In genomic region chr21:42512346-42513034, GRCh38 we compare ENCODE assay signal across 11 cellular contexts. TPM values are rescaled to one million over a fixed set of nuclear protein-coding genes. Genes with fewer than 3 reads are reported as not detected.
DNase-seq lines count a peak whose midpoint lies in the region; ATAC-seq and TF ChIP-seq lines count a peak whose summit lies in the region.
"Had no signal": no experiment of that assay in that cellular context is flagged by ENCODE, and none has a peak within 500 bp of the region (broad histone marks: within the 10 kb centered on the region; RNA-seq: fewer than 3 reads in every experiment).

No MANE protein-coding gene starts in this region.

- POLR2A ChIA-PET in HCT116 (lab: Charles Lee): no interaction called here
- POLR2A ChIA-PET in activated naive CD8-positive, alpha-beta T cell treated with anti-CD3 and anti-CD28 coated beads, Interleukin-2, amount 10 ng/mL, durations not matched to agents 7 days and 5 days (lab: Charles Lee): interaction anchor here (0.9 to 1.8 kb wide), 2 partner anchors 45 to 617 kb away, joined by 3 to 5 read pairs; no protein-coding TSS in a partner anchor

- no peaks in the 10 kb centered on the region for H3F3A ChIP-seq in GM23248 (ENCODE audit: insufficient read depth)

- no peaks in the 10 kb centered on the region for H4K20me1 ChIP-seq in HCT116 (ENCODE audit: insufficient read depth)
- no peaks in the 10 kb centered on the region for H4K20me1 ChIP-seq in GM23248 (ENCODE audit: insufficient read depth)

- TF ChIP-seq RAD21 in HCT116 (IDR thresholded peaks at IDR 0.05; ENCODE audit: low read depth): no peak

- no peaks in the 10 kb centered on the region for H3K79me2 ChIP-seq in HCT116 (ENCODE audit: insufficient read depth, low read length)
- no peaks in the 10 kb centered on the region for H3K79me2 ChIP-seq in GM23248 (ENCODE audit: insufficient read depth)

- H3K27me3 ChIP-seq in HCT116 (ENCODE audit: insufficient read depth, low read length) (no peaks in the 10 kb centered on the region), GM23248 (replicated peaks; ENCODE audit: insufficient read depth) (peaks cover 38% of the 10 kb centered on the region)
- H3K27me3 ChIP-seq: spleen had no signal

- H3K36me3 Mint-ChIP-seq in CD14-positive monocyte (peaks cover 8 to 10% of the 10 kb centered on the region in 2 donors), nephron (ENCODE audit: low read depth) (no peaks in the 10 kb centered on the region)
- peaks cover 10% of the 10 kb centered on the region for H3K36me3 Mint-ChIP-seq in activated naive CD8-positive, alpha-beta T cell treated with anti-CD3 and anti-CD28 coated beads, Interleukin-2, amount 10 ng/mL, durations not matched to agents 7 days and 5 days

- intact Hi-C loops in CD14-positive monocyte (cut with micrococcal nuclease): no loop called here
- intact Hi-C loops in HCT116 (cut with micrococcal nuclease): no loop called here

- H2AFZ ChIP-seq in HCT116 (ENCODE audit: low read depth, low read length, poor library complexity, severe bottlenecking): no peak overlapping the region
- no peak overlapping the region for H2AFZ ChIP-seq in GM23248

- in situ Hi-C loops in GM23248 (cut with MboI): no loop called here

- H3K9me3 Mint-ChIP-seq in CD14-positive monocyte: no peaks in the 10 kb centered on the region
- no peaks in the 10 kb centered on the region for H3K9me3 Mint-ChIP-seq in activated naive CD8-positive, alpha-beta T cell treated with anti-CD3 and anti-CD28 coated beads, Interleukin-2, amount 10 ng/mL, durations not matched to agents 7 days and 5 days
- H3K9me3 Mint-ChIP-seq in nephron: no peaks in the 10 kb centered on the region
- H3K9me3 Mint-ChIP-seq: HFFc6 had no signal

- CTCF ChIA-PET in HCT116 (lab: Charles Lee): interaction anchor here (1.7 kb wide), 1 partner anchor 367 kb away, joined by 3 read pairs; no protein-coding TSS in a partner anchor

- ATAC-seq in HCT116: no peak
- no peak for ATAC-seq in activated naive CD8-positive, alpha-beta T cell treated with anti-CD3 and anti-CD28 coated beads, Interleukin-2, amount 10 ng/mL, durations not matched to agents 7 days and 5 days (ENCODE audit: low read depth)
- no peak for ATAC-seq in HG03342 (IDR thresholded peaks at IDR 0.05; ENCODE audit: unreplicated experiment)
- no peak for ATAC-seq in GM19351 (IDR thresholded peaks at IDR 0.05; ENCODE audit: unreplicated experiment)
- no peak for ATAC-seq in HG02840 (IDR thresholded peaks at IDR 0.05; ENCODE audit: low FRiP score, unreplicated experiment)

- H3K4me3 ChIP-seq in HCT116 (replicated peaks in 1 of 2; ENCODE audit: low read depth in 1 of 2, low read length in 2 of 2): no peak overlapping the region
- no peak overlapping the region for H3K4me3 ChIP-seq in GM23248

- no peaks in the 10 kb centered on the region for H3K27me3 Mint-ChIP-seq in CD14-positive monocyte (ENCODE audit: low read depth in 3 of 3)
- peaks cover 2% of the 10 kb centered on the region for H3K27me3 Mint-ChIP-seq in activated naive CD8-positive, alpha-beta T cell treated with anti-CD3 and anti-CD28 coated beads, Interleukin-2, amount 10 ng/mL, durations not matched to agents 7 days and 5 days
- peaks cover 39% of the 10 kb centered on the region for H3K27me3 Mint-ChIP-seq in nephron (ENCODE audit: low read depth)

- RAD21 ChIA-PET in HCT116 (lab: Charles Lee; ENCODE audit: low non-redundant PET in 1 of 2, low total read pairs in 2 of 2, uncharacterized antibody in 2 of 2, unreplicated experiment in 2 of 2): no interaction called here

- DNase-seq in CD14-positive monocyte (ENCODE audit: low spot score) (no peak), HCT116 (ENCODE audit: low read depth, low spot score) (no peak), GM23248 (no peak)
- no peak for DNase-seq in activated naive CD8-positive, alpha-beta T cell treated with anti-CD3 and anti-CD28 coated beads, Interleukin-2, amount 10 ng/mL, durations not matched to agents 7 days and 5 days
- DNase-seq: HFFc6 had no signal

- BruUV-seq in HCT116 (replicated peaks; lab: Mats Ljungman, UMichigan): no TSS peak

- H3K4me2 ChIP-seq in HCT116 (ENCODE audit: low read length) (peak overlapping the region; percentile 70), GM23248 (ENCODE audit: unreplicated experiment) (no peak overlapping the region)

- H3K4me1 Mint-ChIP-seq in CD14-positive monocyte (peaks cover 28% of the 10 kb centered on the region), nephron (peaks cover 10% of the 10 kb centered on the region)
- H3K4me1 Mint-ChIP-seq in activated naive CD8-positive, alpha-beta T cell treated with anti-CD3 and anti-CD28 coated beads, Interleukin-2, amount 10 ng/mL, durations not matched to agents 7 days and 5 days: peaks cover 28% of the 10 kb centered on the region

- H3K9ac ChIP-seq in HCT116 (ENCODE audit: low read length) (no peak overlapping the region), GM23248 (no peak overlapping the region)

- H3K27ac ChIP-seq in HCT116 (ENCODE audit: low read depth, low read length): no peak overlapping the region
- H3K27ac ChIP-seq in GM23248: no peak overlapping the region
- H3K27ac ChIP-seq: epithelial cell of prostate had no signal

- TF ChIP-seq CTCF in CD14-positive monocyte (IDR thresholded peaks at IDR 0.05): no peak
- no peak for TF ChIP-seq CTCF in HCT116 (IDR thresholded peaks at IDR 0.05 in 2 of 3, conservative IDR thresholded peaks at IDR 0.05 in 1 of 3; ENCODE audit: borderline replicate concordance in 1 of 3, insufficient read depth in 1 of 3, low read depth in 2 of 3, low read length in 2 of 3)
- TF ChIP-seq CTCF in nephron (IDR thresholded peaks at IDR 0.05; ENCODE audit: unreplicated experiment in 3 of 3): no peak

- WGBS in GM23248 (ENCODE audit: low coverage in 1 of 2, low lambda C conversion rate in 2 of 2, missing lambda C conversion rate in 2 of 2), 2 experiments: 90 to 92% methylated on average over 16 of the region's 16 CpGs

- peak overlapping the region in 2 of 7 donors; percentile 22 to 59 for H3K27ac Mint-ChIP-seq in CD14-positive monocyte
- H3K27ac Mint-ChIP-seq in activated naive CD8-positive, alpha-beta T cell treated with anti-CD3 and anti-CD28 coated beads, Interleukin-2, amount 10 ng/mL, durations not matched to agents 7 days and 5 days: peak overlapping the region; percentile 60
- H3K27ac Mint-ChIP-seq in nephron: peak overlapping the region in 2 of 3 experiments; percentile 6 to 83
- H3K27ac Mint-ChIP-seq: HFFc6 had no signal

- H3K9me3 ChIP-seq in HCT116 (ENCODE audit: control insufficient read depth in 1 of 2, insufficient read depth in 1 of 2, low read depth in 1 of 2, low read length in 2 of 2) (no peaks in the 10 kb centered on the region), GM23248 (ENCODE audit: low read depth) (no peaks in the 10 kb centered on the region)
- H3K9me3 ChIP-seq: spleen had no signal

- H3K9me2 ChIP-seq in HCT116 (ENCODE audit: insufficient read depth): no peaks in the 10 kb centered on the region
- H3K9me2 ChIP-seq in GM23248 (ENCODE audit: insufficient read depth): no peaks in the 10 kb centered on the region

- peak overlapping the region; percentile 7 to 84 for H3K4me3 Mint-ChIP-seq in CD14-positive monocyte
- peak overlapping the region; percentile 26 for H3K4me3 Mint-ChIP-seq in activated naive CD8-positive, alpha-beta T cell treated with anti-CD3 and anti-CD28 coated beads, Interleukin-2, amount 10 ng/mL, durations not matched to agents 7 days and 5 days
- peak overlapping the region; percentile 74 to 87 (median 82) for H3K4me3 Mint-ChIP-seq in nephron

- peaks cover 28 to 39% of the 10 kb centered on the region in 2 experiments for H3K4me1 ChIP-seq in HCT116 (ENCODE audit: control insufficient read depth in 1 of 2, insufficient read depth in 2 of 2, low read length in 2 of 2)
- H3K4me1 ChIP-seq in GM23248 (ENCODE audit: insufficient read depth): no peaks in the 10 kb centered on the region

- TF ChIP-seq POLR2A in HCT116 (IDR thresholded peaks at IDR 0.05; ENCODE audit: borderline replicate concordance, extremely low read depth, insufficient read depth, insufficient read length): no peak

- no peaks in the 10 kb centered on the region for H3K36me3 ChIP-seq in HCT116 (ENCODE audit: control insufficient read depth in 1 of 2, insufficient read depth in 2 of 2, low read length in 2 of 2)
- no peaks in the 10 kb centered on the region for H3K36me3 ChIP-seq in GM23248 (ENCODE audit: low read depth)

TF ChIP-seq in HCT116, 20 proteins besides CTCF, POLR2A, EP300 and RAD21 (continues in another document):
- no peak for TF ChIP-seq ZFX (IDR thresholded peaks at IDR 0.05)
- no peak for TF ChIP-seq SIN3A (IDR thresholded peaks at IDR 0.05; ENCODE audit: low read depth)
- TF ChIP-seq ZBTB33 (IDR thresholded peaks at IDR 0.05; ENCODE audit: extremely low read depth, insufficient replicate concordance, low read length): no peak
- TF ChIP-seq JUND (IDR thresholded peaks at IDR 0.05): no peak
- no peak for TF ChIP-seq EZH2phosphoT487 (IDR thresholded peaks at IDR 0.05; ENCODE audit: borderline replicate concordance)

RNA-seq across cellular contexts. Expression of gene SLC37A1, which starts 1.2 kb away (rescaled TPM):
- 1 to 10 TPM; 2.7 to 4.3 TPM for polyA plus RNA-seq in CD14-positive monocyte
- total RNA-seq in HCT116 (2021; ENCODE audit: unreplicated experiment): 15.0 TPM
- 12.5 and 12.9 TPM in 2 replicates for polyA plus RNA-seq in HCT116 (2012)
- 10 to 100 TPM; 24.7 to 25.4 TPM for total RNA-seq in activated naive CD8-positive, alpha-beta T cell treated with anti-CD3 and anti-CD28 coated beads, Interleukin-2, amount 10 ng/mL, durations not matched to agents 7 days and 5 days
- total RNA-seq in GM23248 (2014; rRNA removed; shearing (Covaris generic)): not detected in 2 replicates
- polyA plus RNA-seq in GM23248 (2016; fragmentation: Nextera tagmentation; extraction: Ambion mirVana): 0.23 TPM in 1 of 2 replicates, not detected in the other
- total RNA-seq: HFFc6 had no signal

RNA-seq across cellular contexts. Expression of gene RSPH1, which starts 16.5 kb away (rescaled TPM):
- polyA plus RNA-seq in CD14-positive monocyte (not detected), GM23248 (2016; fragmentation: Nextera tagmentation; extraction: Ambion mirVana) (0.14 TPM in 1 of 2 replicates, not detected in the other)
- 1.5 TPM for total RNA-seq in HCT116 (2021; ENCODE audit: unreplicated experiment)
- 0.65 and 0.87 TPM in 2 replicates for polyA plus RNA-seq in HCT116 (2012)
- total RNA-seq in activated naive CD8-positive, alpha-beta T cell treated with anti-CD3 and anti-CD28 coated beads, Interleukin-2, amount 10 ng/mL, durations not matched to agents 7 days and 5 days: not detected
- total RNA-seq in GM23248 (2014; rRNA removed; shearing (Covaris generic)): 0.32 TPM in 1 of 2 replicates, not detected in the other
- total RNA-seq: HFFc6 had no signal

Comparison
In these comparisons a context has a peak if more than half of its experiments do, and no peak if none do; other contexts are left out.
1. H3K4me3 Mint-ChIP-seq: peak in every context shown above with its lines; median percentile 82 in nephron; 46 in CD14-positive monocyte; 26 in activated naive CD8-positive, alpha-beta T cell treated with anti-CD3 and anti-CD28 coated beads, Interleukin-2, amount 10 ng/mL, durations not matched to agents 7 days and 5 days.
2. RNA of gene SLC37A1, which starts 1.2 kb away (total RNA-seq): 24.7 to 25.4 TPM in activated naive CD8-positive, alpha-beta T cell treated with anti-CD3 and anti-CD28 coated beads, Interleukin-2, amount 10 ng/mL, durations not matched to agents 7 days and 5 days and 15.0 TPM in HCT116 (single experiment); not detected in GM23248; every median in the first group is over 10 times any median in the second.